ENCODE assay signal across 8 cellular contexts in the genomic region with DNA sequence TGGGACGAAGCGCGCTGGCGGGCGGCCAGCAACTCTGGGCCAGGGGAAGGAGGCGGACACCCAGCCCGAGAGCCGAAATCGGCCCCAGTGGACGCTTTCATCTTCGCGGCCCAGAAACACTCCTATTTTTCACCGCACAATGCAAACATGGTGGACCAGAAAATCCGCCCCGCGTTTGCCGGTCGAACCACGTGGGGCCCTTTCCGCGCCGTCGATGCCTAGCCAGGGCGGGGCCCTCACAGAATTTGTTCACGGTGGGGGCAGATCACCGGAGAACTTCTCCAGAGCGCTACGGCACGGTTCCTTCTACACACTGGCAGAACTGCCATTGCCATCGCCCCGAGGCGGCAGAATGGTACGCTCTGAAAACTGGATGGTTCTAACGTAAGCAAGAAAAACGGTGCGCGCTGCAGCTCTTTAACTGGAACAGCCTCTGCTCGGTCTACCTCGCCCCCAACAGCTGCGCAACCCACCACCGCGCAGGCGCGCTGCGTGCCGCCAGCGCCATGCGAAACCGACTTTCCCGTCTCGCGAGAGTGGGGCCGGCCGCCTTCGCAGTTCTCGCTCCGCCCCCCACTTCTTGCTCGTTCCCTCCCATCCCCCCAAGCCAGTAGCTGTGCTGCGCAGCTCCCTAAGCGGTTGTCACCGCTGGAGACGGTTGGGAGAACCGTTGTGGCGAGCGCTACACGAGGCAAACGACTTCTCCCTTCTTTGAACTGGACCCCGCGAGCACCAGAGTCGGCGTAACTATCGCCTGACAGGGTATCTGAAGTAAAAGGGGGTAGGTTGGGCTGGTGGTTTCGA. TPM values are rescaled to one million over a fixed set of nuclear protein-coding genes. Genes with fewer than 3 reads are reported as not detected.
A peak's percentile ranks its signal among the peaks of the same experiment; 100 is the strongest.
DNase-seq lines count a peak whose midpoint lies in the region; ATAC-seq and TF ChIP-seq lines count a peak whose summit lies in the region.

TSS of gene HNRNPH3 (plus strand) at position 610 of the 804 bp plus-strand sequence. CDS start 5,158 bp downstream, outside the sequence.

- peak in 3 of 6 experiments; percentile 14 to 52 (median 24) for TF ChIP-seq CTCF in upper lobe of left lung (IDR thresholded peaks at IDR 0.05)

- peak; percentile 93 for DNase-seq in NCI-H1694 (lab: John Stamatoyannopoulos, UW)
- DNase-seq in amniotic epithelial cell (ENCODE audit: low read depth): peak; percentile 93
- DNase-seq in left cardiac atrium: peak; percentile 98
- DNase-seq in posterior vena cava (ENCODE audit: low spot score): peak; percentile 99
- DNase-seq in upper lobe of left lung: peak; percentile 98 to 99

- TF ChIP-seq POLR2A in upper lobe of left lung (IDR thresholded peaks at IDR 0.05): peak; percentile 94 to 100 (median 98)

- peak within 1 kb of the TSS; percentile 98 to 100 (median 99) for H3K27ac ChIP-seq in upper lobe of left lung

- no peaks in the 10 kb centered on the region for H3K36me3 ChIP-seq in upper lobe of left lung

- H3K4me1 ChIP-seq in upper lobe of left lung: peaks cover 33 to 57% (median 50%) of the 10 kb centered on the region in 4 donors

- ATAC-seq in GM18498 (IDR thresholded peaks at IDR 0.05; ENCODE audit: unreplicated experiment): peak; percentile 83
- ATAC-seq in HG02885 (IDR thresholded peaks at IDR 0.05; ENCODE audit: poor library complexity, unreplicated experiment): peak; percentile 82
- peak; percentile 93 for ATAC-seq in left cardiac atrium
- peak; percentile 94 to 98 for ATAC-seq in upper lobe of left lung (ENCODE audit: low FRiP score in 2 of 2)

- no peaks in the 10 kb centered on the region for H3K27me3 ChIP-seq in upper lobe of left lung

- intact Hi-C loops in T-helper 1 cell treated with Interleukin-12 subunit alpha and Interleukin-12 subunit beta and Interleukin-4 antibody, amounts not matched to agents 30 ng/mL and 1 ng/mL, for 36 hours (cut with micrococcal nuclease): loop anchor here (1.0 to 10.0 kb wide), 17 partner anchors 17 to 893 kb away; partner anchors contain the start of genes ATOH7, CCAR1, DDX21 and DDX50
- intact Hi-C loops in left cardiac atrium (cut with DNase I) (loop anchor here in 1 of 2 donors (10.0 kb wide), 1 partner anchor 257 kb away; the partner anchor contains the start of gene HERC4), posterior vena cava (cut with DNase I) (no loop called here)

- peak within 1 kb of the TSS; percentile 68 to 78 (median 73) for H3K4me3 ChIP-seq in upper lobe of left lung

- WGBS in upper lobe of left lung, 2 donors: 0 to 1% methylated on average over 35 to 72 of the region's 73 CpGs

- peak in 1 of 4 donors; percentile 41 for TF ChIP-seq EP300 in upper lobe of left lung (IDR thresholded peaks at IDR 0.05)

- no peaks in the 10 kb centered on the region for H3K9me3 ChIP-seq in upper lobe of left lung

RNA-seq across cellular contexts. Expression of gene HNRNPH3, which starts in this region (rescaled TPM):
- 119 and 121 TPM in 2 replicates for total RNA-seq in T-helper 1 cell treated with Interleukin-12 subunit alpha and Interleukin-12 subunit beta and Interleukin-4 antibody, amounts not matched to agents 30 ng/mL and 1 ng/mL, for 36 hours
- total RNA-seq in left cardiac atrium (100 to 1,000 TPM in 1 of 2 donors, 10 to 100 TPM in 1; 81.5 to 130 TPM), posterior vena cava (100 to 1,000 TPM in 1 of 2 donors, 10 to 100 TPM in 1; 99.6 to 121 TPM), upper lobe of left lung (10 to 100 TPM; 38.2 to 97.1 (median 62.8) TPM)

Comparison
In these comparisons a context has a peak if more than half of its experiments do, and no peak if none do; other contexts are left out.
1. Peak in every context shown above with its lines: DNase-seq, ATAC-seq, H3K4me3 ChIP-seq and H3K27ac ChIP-seq.